ENCODE assay signal across 8 cellular contexts in genomic region chrX:103376979-103377324, GRCh38. TPM values are rescaled to one million over a fixed set of nuclear protein-coding genes. Genes with fewer than 3 reads are reported as not detected.
A peak's percentile ranks its signal among the peaks of the same experiment; 100 is the strongest.
DNase-seq lines count a peak whose midpoint lies in the region; ATAC-seq and TF ChIP-seq lines count a peak whose summit lies in the region.

No MANE protein-coding gene starts in this region.

- peaks cover 6% of the 10 kb centered on the region for H3K4me1 ChIP-seq in CD8-positive, alpha-beta T cell (ENCODE audit: insufficient read depth, low read length)
- H3K4me1 ChIP-seq in hepatocyte (ENCODE audit: insufficient read depth) (no peaks in the 10 kb centered on the region), skeletal muscle tissue (ENCODE audit: control insufficient read depth in 3 of 3, insufficient read depth in 3 of 3, low read length in 3 of 3) (peaks cover 0 to 3% (median 0%) of the 10 kb centered on the region in 3 donors)

- no peaks in the 10 kb centered on the region for H4K20me1 ChIP-seq in hepatocyte (ENCODE audit: insufficient read depth, poor library complexity, severe bottlenecking)

- CTCF ChIA-PET in CD8-positive, alpha-beta T cell (lab: Charles Lee): interaction anchor here (0.6 to 1.0 kb wide), 2 partner anchors 82 to 87 kb away, joined by 3 read pairs; no protein-coding TSS in a partner anchor

- no peak overlapping the region for H3K27ac ChIP-seq in CD8-positive, alpha-beta T cell (ENCODE audit: low read depth, low read length)
- H3K27ac ChIP-seq in hepatocyte: peak overlapping the region; percentile 97
- no peak overlapping the region for H3K27ac ChIP-seq in skeletal muscle tissue (ENCODE audit: low read depth, low read length)

- H3K36me3 Mint-ChIP-seq in CD8-positive, alpha-beta T cell: peaks cover 5% of the 10 kb centered on the region
- H3K36me3 Mint-ChIP-seq in activated naive CD8-positive, alpha-beta T cell treated with anti-CD3 and anti-CD28 coated beads, Interleukin-2, amount 10 ng/mL, durations not matched to agents 7 days and 5 days: no peaks in the 10 kb centered on the region

- no peaks in the 10 kb centered on the region for H3K36me3 ChIP-seq in CD8-positive, alpha-beta T cell (ENCODE audit: insufficient read depth, low read length)
- H3K36me3 ChIP-seq in hepatocyte (replicated peaks; ENCODE audit: insufficient read depth, low read depth): no peaks in the 10 kb centered on the region
- H3K36me3 ChIP-seq in skeletal muscle tissue (ENCODE audit: control insufficient read depth in 3 of 3, insufficient read depth in 3 of 3, low read length in 3 of 3): no peaks in the 10 kb centered on the region

- H3K79me2 ChIP-seq in hepatocyte: peaks cover 14% of the 10 kb centered on the region

- H3K4me2 ChIP-seq in hepatocyte: peak overlapping the region; percentile 86

- DNase-seq in CD8-positive, alpha-beta T cell: peak in 1 of 7 experiments; percentile 8
- no peak for DNase-seq in LNCaP clone FGC (ENCODE audit: low read depth)
- DNase-seq in activated naive CD8-positive, alpha-beta T cell treated with anti-CD3 and anti-CD28 coated beads, Interleukin-2, amount 10 ng/mL, durations not matched to agents 7 days and 5 days: peak; percentile 28
- peak; percentile 46 for DNase-seq in hepatocyte (ENCODE audit: low spot score)
- no peak for DNase-seq in activated gamma-delta T cell treated with Interleukin-2 at 50 U/mL for 16 hours
- DNase-seq in stimulated activated CD8-positive, alpha-beta memory T cell treated with anti-CD3 and anti-CD28 coated beads, Interleukin-4, amount 100 ng/mL, for 48 hours: no peak

- no peak overlapping the region for H3K9ac ChIP-seq in skeletal muscle tissue (ENCODE audit: low read depth in 1 of 3, low read length in 3 of 3)

- no peaks in the 10 kb centered on the region for H3K27me3 Mint-ChIP-seq in CD8-positive, alpha-beta T cell (ENCODE audit: low read depth)
- no peaks in the 10 kb centered on the region for H3K27me3 Mint-ChIP-seq in activated naive CD8-positive, alpha-beta T cell treated with anti-CD3 and anti-CD28 coated beads, Interleukin-2, amount 10 ng/mL, durations not matched to agents 7 days and 5 days

- H3K4me3 Mint-ChIP-seq in CD8-positive, alpha-beta T cell: peak overlapping the region; percentile 82
- peak overlapping the region; percentile 73 for H3K4me3 Mint-ChIP-seq in activated naive CD8-positive, alpha-beta T cell treated with anti-CD3 and anti-CD28 coated beads, Interleukin-2, amount 10 ng/mL, durations not matched to agents 7 days and 5 days

- no peaks in the 10 kb centered on the region for H3K27me3 ChIP-seq in CD8-positive, alpha-beta T cell (ENCODE audit: insufficient read depth, low read length)
- H3K27me3 ChIP-seq in hepatocyte (no peaks in the 10 kb centered on the region), skeletal muscle tissue (ENCODE audit: control insufficient read depth in 3 of 3, insufficient read depth in 3 of 3, low read length in 3 of 3) (peaks cover 0 to 4% (median 0%) of the 10 kb centered on the region in 3 donors)

- no peaks in the 10 kb centered on the region for H3K9me3 Mint-ChIP-seq in CD8-positive, alpha-beta T cell
- H3K9me3 Mint-ChIP-seq in activated naive CD8-positive, alpha-beta T cell treated with anti-CD3 and anti-CD28 coated beads, Interleukin-2, amount 10 ng/mL, durations not matched to agents 7 days and 5 days: no peaks in the 10 kb centered on the region

- peak overlapping the region; percentile 49 for H3K4me3 ChIP-seq in CD8-positive, alpha-beta T cell (ENCODE audit: low read depth, low read length)
- peak overlapping the region; percentile 68 for H3K4me3 ChIP-seq in LNCaP clone FGC (ENCODE audit: low read depth, low read length)
- H3K4me3 ChIP-seq in hepatocyte: peak overlapping the region; percentile 74
- H3K4me3 ChIP-seq in skeletal muscle tissue (ENCODE audit: low read length in 3 of 3): peak overlapping the region in 2 of 3 donors; percentile 29 to 43

- POLR2A ChIA-PET in CD8-positive, alpha-beta T cell (lab: Charles Lee): no interaction called here
- POLR2A ChIA-PET in activated naive CD8-positive, alpha-beta T cell treated with anti-CD3 and anti-CD28 coated beads, Interleukin-2, amount 10 ng/mL, durations not matched to agents 7 days and 5 days (lab: Charles Lee): no interaction called here

- peak; percentile 22 for ATAC-seq in CD8-positive, alpha-beta T cell
- ATAC-seq in activated naive CD8-positive, alpha-beta T cell treated with anti-CD3 and anti-CD28 coated beads, Interleukin-2, amount 10 ng/mL, durations not matched to agents 7 days and 5 days (ENCODE audit: low read depth): peak; percentile 38
- ATAC-seq in HG03025 (IDR thresholded peaks at IDR 0.05; ENCODE audit: low FRiP score, unreplicated experiment): no peak

- 62% methylated on average over 3 of the region's 19 CpGs for WGBS in hepatocyte (ENCODE audit: low lambda C conversion rate, missing lambda C conversion rate)

- H3K27ac Mint-ChIP-seq in CD8-positive, alpha-beta T cell: peak overlapping the region; percentile 77
- peak overlapping the region; percentile 30 for H3K27ac Mint-ChIP-seq in activated naive CD8-positive, alpha-beta T cell treated with anti-CD3 and anti-CD28 coated beads, Interleukin-2, amount 10 ng/mL, durations not matched to agents 7 days and 5 days

- no peaks in the 10 kb centered on the region for H3K9me3 ChIP-seq in CD8-positive, alpha-beta T cell (ENCODE audit: low read length)
- no peaks in the 10 kb centered on the region for H3K9me3 ChIP-seq in hepatocyte (ENCODE audit: low read depth)
- no peaks in the 10 kb centered on the region for H3K9me3 ChIP-seq in skeletal muscle tissue (ENCODE audit: control insufficient read depth in 3 of 3, low read length in 3 of 3)

- H2AFZ ChIP-seq in hepatocyte: peak overlapping the region; percentile 70

- H3K9me2 ChIP-seq in hepatocyte (replicated peaks; ENCODE audit: insufficient read depth): no peaks in the 10 kb centered on the region

- H3K4me1 Mint-ChIP-seq in CD8-positive, alpha-beta T cell (ENCODE audit: low read depth): peaks cover 11% of the 10 kb centered on the region
- peaks cover 6% of the 10 kb centered on the region for H3K4me1 Mint-ChIP-seq in activated naive CD8-positive, alpha-beta T cell treated with anti-CD3 and anti-CD28 coated beads, Interleukin-2, amount 10 ng/mL, durations not matched to agents 7 days and 5 days

- intact Hi-C loops in CD8-positive, alpha-beta T cell (cut with DNase I, micrococcal nuclease): no loop called here

- TF ChIP-seq CTCF in CD8-positive, alpha-beta T cell (IDR thresholded peaks at IDR 0.05): no peak
- no peak for TF ChIP-seq CTCF in LNCaP clone FGC (IDR thresholded peaks at IDR 0.05; ENCODE audit: control insufficient read depth, extremely low read depth, insufficient read depth)
- no peak for TF ChIP-seq CTCF in hepatocyte (IDR thresholded peaks at IDR 0.05; ENCODE audit: poor library complexity)

RNA-seq across cellular contexts. Expression of gene BEX3, which starts 0.6 kb away (rescaled TPM):
- total RNA-seq in CD8-positive, alpha-beta T cell: 10 to 100 TPM; 23.1 to 23.9 TPM
- 10 to 100 TPM; 15.1 to 15.8 TPM for total RNA-seq in activated naive CD8-positive, alpha-beta T cell treated with anti-CD3 and anti-CD28 coated beads, Interleukin-2, amount 10 ng/mL, durations not matched to agents 7 days and 5 days
- 267 and 271 TPM in 2 replicates for total RNA-seq in hepatocyte
- 506 and 616 TPM in 2 replicates for polyA plus RNA-seq in hepatocyte
- total RNA-seq in skeletal muscle tissue: 110 TPM

RNA-seq across cellular contexts. Expression of gene TCEAL9, which starts 20.6 kb away (rescaled TPM):
- total RNA-seq in CD8-positive, alpha-beta T cell: 1 to 10 TPM in 1 of 2 experiments, under 1 TPM in 1; 0.69 to 1.0 TPM
- total RNA-seq in activated naive CD8-positive, alpha-beta T cell treated with anti-CD3 and anti-CD28 coated beads, Interleukin-2, amount 10 ng/mL, durations not matched to agents 7 days and 5 days: 1 to 10 TPM; 1.5 to 1.8 TPM
- total RNA-seq in hepatocyte (212 and 239 TPM in 2 replicates), skeletal muscle tissue (74.1 TPM)
- 257 and 305 TPM in 2 replicates for polyA plus RNA-seq in hepatocyte

RNA-seq across cellular contexts. Expression of gene TCEAL7, which starts 46.9 kb away (rescaled TPM):
- total RNA-seq in CD8-positive, alpha-beta T cell: not detected
- not detected for total RNA-seq in activated naive CD8-positive, alpha-beta T cell treated with anti-CD3 and anti-CD28 coated beads, Interleukin-2, amount 10 ng/mL, durations not matched to agents 7 days and 5 days
- total RNA-seq in hepatocyte (14.7 and 16.0 TPM in 2 replicates), skeletal muscle tissue (112 TPM)
- polyA plus RNA-seq in hepatocyte: 6.6 and 6.9 TPM in 2 replicates

Comparison
In these comparisons a context has a peak if more than half of its experiments do, and no peak if none do; other contexts are left out.
1. DNase-seq: peak in activated naive CD8-positive, alpha-beta T cell treated with anti-CD3 and anti-CD28 coated beads, Interleukin-2, amount 10 ng/mL, durations not matched to agents 7 days and 5 days (single experiment) and hepatocyte (single experiment); none in LNCaP clone FGC (single experiment), activated gamma-delta T cell treated with Interleukin-2 at 50 U/mL for 16 hours (single experiment) and stimulated activated CD8-positive, alpha-beta memory T cell treated with anti-CD3 and anti-CD28 coated beads, Interleukin-4, amount 100 ng/mL, for 48 hours (single experiment).
2. RNA of gene TCEAL9, which starts 20.6 kb away (total RNA-seq): 212 to 239 TPM in hepatocyte and 74.1 TPM in skeletal muscle tissue (single experiment); 1.5 to 1.8 TPM in activated naive CD8-positive, alpha-beta T cell treated with anti-CD3 and anti-CD28 coated beads, Interleukin-2, amount 10 ng/mL, durations not matched to agents 7 days and 5 days and 0.69 to 1.0 TPM in CD8-positive, alpha-beta T cell; every median in the first group is over 10 times any median in the second.
3. RNA of gene TCEAL7, which starts 46.9 kb away (total RNA-seq): 112 TPM in skeletal muscle tissue (single experiment) and 14.7 to 16.0 TPM in hepatocyte; not detected in CD8-positive, alpha-beta T cell and not detected in activated naive CD8-positive, alpha-beta T cell treated with anti-CD3 and anti-CD28 coated beads, Interleukin-2, amount 10 ng/mL, durations not matched to agents 7 days and 5 days; every median in the first group is over 10 times any median in the second.
4. Peak in every context shown above with its lines, with median percentiles within 50 percentile points of each other: H3K4me3 ChIP-seq.